In the genomic region with DNA sequence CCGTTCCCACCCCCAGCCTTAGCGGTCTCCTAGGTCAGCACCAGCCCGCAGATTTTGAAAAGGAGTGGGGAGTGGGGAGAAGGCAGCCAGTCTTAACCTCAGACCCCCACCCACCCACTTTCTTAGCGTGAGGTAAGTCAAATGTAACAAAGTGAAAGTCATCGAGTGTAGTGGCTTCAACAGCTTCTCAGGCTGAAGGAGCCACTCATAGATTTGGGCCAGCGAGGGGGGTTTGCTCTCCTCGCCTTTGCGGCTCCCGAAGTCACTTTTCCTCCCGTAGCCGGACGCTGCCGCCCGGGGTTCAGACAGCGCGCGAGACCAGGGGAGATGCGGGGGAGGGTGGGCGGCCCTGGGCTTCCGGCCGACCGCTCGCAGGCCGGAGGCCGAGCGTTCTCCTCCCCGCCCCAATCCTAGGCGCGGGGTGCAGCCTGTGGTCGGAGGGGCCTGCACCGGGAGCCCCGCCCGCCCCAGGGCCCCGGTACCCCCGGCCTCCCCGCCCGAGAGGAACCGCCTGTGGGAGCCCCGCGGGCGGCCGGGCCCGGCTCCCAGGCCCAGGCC, we compare ENCODE assay signal across 9 cellular contexts. TPM values are rescaled to one million over a fixed set of nuclear protein-coding genes. Genes with fewer than 3 reads are reported as not detected.
DNase-seq lines count a peak whose midpoint lies in the region; ATAC-seq and TF ChIP-seq lines count a peak whose summit lies in the region.
"Had no signal": no experiment of that assay in that cellular context is flagged by ENCODE, and none has a peak within 500 bp of the region (broad histone marks: within the 10 kb centered on the region; RNA-seq: fewer than 3 reads in every experiment).

No MANE protein-coding gene starts in this region.

- ATAC-seq in HG02840 (IDR thresholded peaks at IDR 0.05; ENCODE audit: low FRiP score, unreplicated experiment) (no peak), HG02642 (IDR thresholded peaks at IDR 0.05; ENCODE audit: poor library complexity, unreplicated experiment) (no peak)

- no peaks in the 10 kb centered on the region for H3K36me3 ChIP-seq in ascending aorta
- no peaks in the 10 kb centered on the region for H3K36me3 ChIP-seq in kidney epithelial cell (ENCODE audit: control insufficient read depth, insufficient read depth, low read length)
- H3K36me3 ChIP-seq in stomach smooth muscle (ENCODE audit: control insufficient read depth in 2 of 2, insufficient read depth in 2 of 2, low read length in 2 of 2) = no peaks in the 10 kb centered on the region

- DNase-seq in activated CD4-positive, alpha-beta T cell treated with anti-CD3 and anti-CD28 coated beads for 48 hours = peak; percentile 20
- no peak for DNase-seq in activated CD4-positive, alpha-beta T cell treated with anti-CD3 and anti-CD28 coated beads for 4 hours
- DNase-seq in ascending aorta (ENCODE audit: low spot score in 2 of 2) = no peak
- no peak for DNase-seq in kidney epithelial cell (ENCODE audit: low read depth)
- no peak for DNase-seq in T1000 (lab: John Stamatoyannopoulos, UW)
- DNase-seq: NCI-H774 had no signal

- H3K9ac ChIP-seq in stomach smooth muscle (ENCODE audit: low read length in 2 of 2) = peak overlapping the region in 1 of 2 donors; percentile 45

- H3K9me3 ChIP-seq in ascending aorta = no peaks in the 10 kb centered on the region
- H3K9me3 ChIP-seq in stomach smooth muscle (ENCODE audit: control insufficient read depth in 2 of 2, low read length in 2 of 2) = no peaks in the 10 kb centered on the region

- H3K27ac ChIP-seq in ascending aorta = no peak overlapping the region
- H3K27ac ChIP-seq in stomach smooth muscle (ENCODE audit: low read length) = no peak overlapping the region

- H3K27me3 ChIP-seq in ascending aorta (peaks cover 33% of the 10 kb centered on the region), kidney epithelial cell (ENCODE audit: control insufficient read depth, insufficient read depth, low read length) (peaks cover 95% of the 10 kb centered on the region), stomach smooth muscle (ENCODE audit: control insufficient read depth in 1 of 2, insufficient read depth in 2 of 2, low read length in 2 of 2) (peaks cover 50 to 85% of the 10 kb centered on the region in 2 donors)

- peaks cover 18 to 49% of the 10 kb centered on the region in 2 donors for H3K4me1 ChIP-seq in ascending aorta
- H3K4me1 ChIP-seq in stomach smooth muscle (ENCODE audit: control insufficient read depth, insufficient read depth, low read length) = peaks cover 38% of the 10 kb centered on the region

- TF ChIP-seq CTCF in ascending aorta (IDR thresholded peaks at IDR 0.05) (no peak), kidney epithelial cell (IDR thresholded peaks at IDR 0.05; ENCODE audit: insufficient read depth, low read length, poor library complexity, severe bottlenecking) (no peak)

- intact Hi-C loops in ascending aorta (cut with DNase I) = no loop called here

- H3K4me3 ChIP-seq in ascending aorta (peak overlapping the region; percentile 41 to 50), kidney epithelial cell (ENCODE audit: low read depth, low read length) (peak overlapping the region; percentile 14), stomach smooth muscle (ENCODE audit: low read length in 2 of 2) (peak overlapping the region; percentile 49 to 66)

RNA-seq across cellular contexts. Expression of a gene that starts 3.4 kb away (rescaled TPM):
- not detected for total RNA-seq in ascending aorta
- total RNA-seq in kidney epithelial cell = not detected in 2 replicates
